ENCODE assay signal across 8 cellular contexts in the genomic region with DNA sequence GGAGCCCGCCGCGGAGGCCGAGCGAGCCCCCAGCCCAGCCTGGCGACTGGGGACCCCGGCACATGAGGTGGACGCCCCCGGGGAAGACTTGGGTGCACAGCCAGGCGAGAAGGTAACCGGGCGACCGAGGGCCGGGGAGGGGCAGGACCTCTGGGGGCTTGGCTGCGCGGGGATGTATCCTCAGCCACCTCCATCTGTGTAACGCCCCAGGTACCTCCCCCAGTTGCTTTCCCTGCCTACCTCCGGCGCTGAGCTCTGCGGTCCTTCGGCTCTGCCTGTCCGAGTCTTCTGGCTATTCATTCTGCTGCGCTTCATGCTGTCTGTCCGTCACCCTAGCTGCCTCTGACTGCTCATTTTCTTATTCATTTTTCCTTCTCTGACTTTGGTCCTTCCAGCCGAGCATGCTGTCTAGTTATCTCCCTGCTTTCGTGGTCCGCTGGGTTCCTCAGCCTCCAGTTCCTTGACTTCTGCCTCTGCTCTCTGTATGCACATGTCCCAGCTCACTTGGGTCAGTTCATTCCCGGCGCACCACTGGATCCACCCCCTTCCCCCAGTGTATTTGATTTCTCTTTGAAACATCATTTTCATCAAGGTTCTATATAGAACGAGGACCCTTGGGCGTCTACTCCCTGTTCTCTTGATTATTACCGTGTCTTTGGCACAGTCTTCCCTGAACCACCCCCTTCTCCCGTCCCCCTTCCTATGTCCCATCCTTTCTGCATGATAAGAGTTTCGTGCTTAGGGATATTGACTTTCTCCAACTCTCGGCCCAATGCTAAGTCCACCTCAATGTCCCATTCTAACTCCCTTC. TPM values are rescaled to one million over a fixed set of nuclear protein-coding genes. Genes with fewer than 3 reads are reported as not detected.
DNase-seq lines count a peak whose midpoint lies in the region; ATAC-seq, FAIRE-seq and TF ChIP-seq lines count a peak whose summit lies in the region.

No MANE protein-coding gene starts in this region.

- H3K4me3 ChIP-seq in BLaER1: peak overlapping the region; percentile 74
- peak overlapping the region; percentile 64 to 88 (median 66) for H3K4me3 ChIP-seq in Peyer's patch
- H3K4me3 ChIP-seq in suprapubic skin: peak overlapping the region; percentile 75

- H3K27me3 ChIP-seq in BLaER1: no peaks in the 10 kb centered on the region
- no peaks in the 10 kb centered on the region for H3K27me3 ChIP-seq in Peyer's patch
- no peaks in the 10 kb centered on the region for H3K27me3 ChIP-seq in suprapubic skin

- no peak for FAIRE-seq in frontal cortex (lab: Jason Lieb, UNC)

- H3K36me3 ChIP-seq in BLaER1 (peaks cover 21% of the 10 kb centered on the region), Peyer's patch (no peaks in the 10 kb centered on the region), suprapubic skin (no peaks in the 10 kb centered on the region)

- H4K20me1 ChIP-seq in BLaER1: no peaks in the 10 kb centered on the region

- peak overlapping the region; percentile 68; the same call in 1 of the 2 replicates for H3K27ac ChIP-seq in BLaER1
- H3K27ac ChIP-seq in Peyer's patch: peak overlapping the region; percentile 54 to 88 (median 79)
- H3K27ac ChIP-seq in suprapubic skin: peak overlapping the region; percentile 84

- TF ChIP-seq CTCF in Peyer's patch (IDR thresholded peaks at IDR 0.05) (no peak), omental fat pad (IDR thresholded peaks at IDR 0.05) (no peak), suprapubic skin (IDR thresholded peaks at IDR 0.05) (no peak)

- TF ChIP-seq EP300 in suprapubic skin (IDR thresholded peaks at IDR 0.05): no peak

- H3K4me2 ChIP-seq in BLaER1: peak overlapping the region; percentile 86

- TF ChIP-seq POLR2A in Peyer's patch (IDR thresholded peaks at IDR 0.05) (no peak), suprapubic skin (IDR thresholded peaks at IDR 0.05) (no peak)

- H3K9ac ChIP-seq in BLaER1: peak overlapping the region; percentile 73; the same call in 1 of the 2 replicates

- 5% methylated on average over 20 of the region's 35 CpGs for WGBS in suprapubic skin

- ATAC-seq in GM19351 (IDR thresholded peaks at IDR 0.05; ENCODE audit: unreplicated experiment): peak; percentile 80
- ATAC-seq in HG03520 (IDR thresholded peaks at IDR 0.05; ENCODE audit: unreplicated experiment): peak; percentile 58
- peak; percentile 93 for ATAC-seq in omental fat pad (ENCODE audit: low FRiP score)

- H3K4me1 ChIP-seq in BLaER1 (peaks cover 44% of the 10 kb centered on the region), Peyer's patch (peaks cover 0 to 17% (median 2%) of the 10 kb centered on the region in 4 donors), suprapubic skin (peaks cover 18% of the 10 kb centered on the region)

- H3K9me3 ChIP-seq in BLaER1 (no peaks in the 10 kb centered on the region), Peyer's patch (no peaks in the 10 kb centered on the region), suprapubic skin (no peaks in the 10 kb centered on the region)

- peak; percentile 61 to 81 (median 69) for DNase-seq in Peyer's patch
- DNase-seq in activated effector memory CD4-positive, alpha-beta T cell treated with anti-CD3 and anti-CD28 coated beads, Interleukin-2, amount 50 U/mL, for 16 hours: peak; percentile 87
- DNase-seq in frontal cortex (ENCODE audit: low spot score in 2 of 2): peak; percentile 30 to 37
- DNase-seq in omental fat pad (ENCODE audit: low spot score): peak; percentile 27
- DNase-seq in suprapubic skin (ENCODE audit: low spot score in 2 of 2): peak; percentile 76 to 82

RNA-seq across cellular contexts. Expression of a gene that starts 0.6 kb away (rescaled TPM):
- total RNA-seq in Peyer's patch (10 to 100 TPM; 11.2 to 52.8 (median 31.0) TPM), frontal cortex (24.9 TPM), omental fat pad (10 to 100 TPM; 19.3 to 30.3 (median 25.8) TPM), suprapubic skin (10 to 100 TPM; 15.7 to 32.6 (median 28.2) TPM)

RNA-seq across cellular contexts. Expression of a gene that starts 34.5 kb away (rescaled TPM):
- total RNA-seq in Peyer's patch (10 to 100 TPM; 52.0 to 73.7 (median 59.1) TPM), frontal cortex (97.4 TPM), omental fat pad (100 to 1,000 TPM in 3 of 4 donors, 10 to 100 TPM in 1; 87.9 to 141 (median 109) TPM), suprapubic skin (100 to 1,000 TPM in 3 of 4 donors, 10 to 100 TPM in 1; 75.8 to 138 (median 120) TPM)

Comparison
In these comparisons a context has a peak if more than half of its experiments do, and no peak if none do; other contexts are left out.
1. Peak in every context shown above with its lines: DNase-seq, ATAC-seq, H3K4me3 ChIP-seq and H3K27ac ChIP-seq.
2. DNase-seq: peak in every context shown above with its lines; median percentile 87 in activated effector memory CD4-positive, alpha-beta T cell treated with anti-CD3 and anti-CD28 coated beads, Interleukin-2, amount 50 U/mL, for 16 hours; 79 in suprapubic skin; 69 in Peyer's patch; 34 in frontal cortex; 27 in omental fat pad.